Comparison of ENCODE assay signal across 8 cellular contexts in genomic region chr3:99499235-99499798, GRCh38.
DNase-seq lines count a peak whose midpoint lies in the region; ATAC-seq and TF ChIP-seq lines count a peak whose summit lies in the region.

No MANE protein-coding gene starts in this region.

- 24 to 33% methylated on average over 2 of the region's 2 CpGs for WGBS in heart right ventricle, 2 donors
- WGBS in smooth muscle cell (ENCODE audit: low lambda C conversion rate): 5% methylated on average over 2 of the region's 2 CpGs

- H3K4me3 ChIP-seq in AG04450 (ENCODE audit: low read depth, low read length) (no peak overlapping the region), heart right ventricle (no peak overlapping the region), smooth muscle cell (no peak overlapping the region)

- no peak overlapping the region for H3K4me2 ChIP-seq in smooth muscle cell

- H3K27ac ChIP-seq in AG04450 (ENCODE audit: low read depth, low read length): no peak overlapping the region
- H3K27ac ChIP-seq in heart right ventricle: peak overlapping the region in 4 of 10 donors; percentile 15 to 60 (median 33)
- no peak overlapping the region for H3K27ac ChIP-seq in smooth muscle cell (ENCODE audit: low read depth)

- ATAC-seq in HG03342 (IDR thresholded peaks at IDR 0.05; ENCODE audit: unreplicated experiment): peak; percentile 64
- ATAC-seq in heart right ventricle: peak; percentile 44 to 78 (median 66)
- no peak for ATAC-seq in HG03571 (IDR thresholded peaks at IDR 0.05; ENCODE audit: unreplicated experiment)

- POLR2A ChIA-PET in AG04450 (lab: Yijun Ruan, JAX): interaction anchor here (0.9 kb wide), 1 partner anchor 138 kb away, joined by 9 read pairs; the partner anchor contains the start of gene COL8A1

- peak; percentile 89 for TF ChIP-seq CTCF in AG04450 (IDR thresholded peaks at IDR 0.05; ENCODE audit: low read depth, low read length)
- TF ChIP-seq CTCF in GM13977 (IDR thresholded peaks at IDR 0.05; ENCODE audit: extremely low read depth, insufficient read depth, missing control alignments): peak; percentile 67
- peak; percentile 51 to 84 (median 77) for TF ChIP-seq CTCF in heart right ventricle (IDR thresholded peaks at IDR 0.05)
- peak; percentile 75 for TF ChIP-seq CTCF in smooth muscle cell (IDR thresholded peaks at IDR 0.05; ENCODE audit: borderline replicate concordance, insufficient read depth, poor library complexity, severe bottlenecking)

- no peaks in the 10 kb centered on the region for H3F3A ChIP-seq in smooth muscle cell (ENCODE audit: low read depth)

- H3K27me3 ChIP-seq in AG04450 (ENCODE audit: control insufficient read depth, insufficient read depth, low read length) (no peaks in the 10 kb centered on the region), heart right ventricle (no peaks in the 10 kb centered on the region), smooth muscle cell (ENCODE audit: low read depth) (no peaks in the 10 kb centered on the region)

- CTCF ChIA-PET in AG04450 (lab: Charles Lee): interaction anchor here (0.7 to 2.4 kb wide), 27 partner anchors 10 to 350 kb away, joined by 3 to 10 read pairs (median 4); no protein-coding TSS in a partner anchor

- no peaks in the 10 kb centered on the region for H3K36me3 ChIP-seq in heart right ventricle
- H3K36me3 ChIP-seq in smooth muscle cell (ENCODE audit: low read depth): no peaks in the 10 kb centered on the region

- no peaks in the 10 kb centered on the region for H4K20me1 ChIP-seq in smooth muscle cell (ENCODE audit: low read depth)

- H3K4me1 ChIP-seq in heart right ventricle (peaks cover 4 to 45% (median 34%) of the 10 kb centered on the region in 9 donors), smooth muscle cell (ENCODE audit: low read depth) (no peaks in the 10 kb centered on the region)

- no peaks in the 10 kb centered on the region for H3K79me2 ChIP-seq in smooth muscle cell (ENCODE audit: low read depth)

- H3K9ac ChIP-seq in smooth muscle cell (ENCODE audit: low read depth): no peak overlapping the region

- DNase-seq in AG04450 (ENCODE audit: low read depth, low spot score) (no peak), GM13977 (ENCODE audit: low spot score) (peak; percentile 23), SKM-1 treated with dmso at 0.1 percent for 144 hours (lab: John Stamatoyannopoulos, UW; ENCODE audit: unreplicated experiment) (peak; percentile 31), heart right ventricle (peak in 1 of 2 donors; percentile 44), smooth muscle cell (lab: John Stamatoyannopoulos, UW; ENCODE audit: unreplicated experiment) (no peak)
- DNase-seq in activated CD4-positive, CD25-positive, alpha-beta regulatory T cell (lab: John Stamatoyannopoulos, UW): no peak

- intact Hi-C loops in heart right ventricle (cut with DNase I): loop anchor here in 7 of 10 donors (1.0 to 10.0 kb wide), 9 partner anchors 33 to 285 kb away; no protein-coding TSS in a partner anchor

- no peak overlapping the region for H2AFZ ChIP-seq in smooth muscle cell (ENCODE audit: low read depth)

- peaks cover 2% of the 10 kb centered on the region; the same call in 1 of the 2 replicates for H3K9me3 ChIP-seq in AG04450 (ENCODE audit: control insufficient read depth, insufficient read depth, low read length)
- H3K9me3 ChIP-seq in heart right ventricle: peaks cover 0 to 24% (median 8%) of the 10 kb centered on the region in 11 donors
- H3K9me3 ChIP-seq in smooth muscle cell (replicated peaks; ENCODE audit: low read depth): no peaks in the 10 kb centered on the region

- in situ Hi-C loops in GM13977 (cut with MboI; ENCODE audit: low pct_unique_long_range_greater_than_20kb, low sequenced_read_pairs, unreplicated experiment): no loop called here

Comparison
In these comparisons a context has a peak if more than half of its experiments do, and no peak if none do; other contexts are left out.
1. DNase-seq: peak in GM13977 (single experiment) and SKM-1 treated with dmso at 0.1 percent for 144 hours (single experiment); none in AG04450 (single experiment), smooth muscle cell (single experiment) and activated CD4-positive, CD25-positive, alpha-beta regulatory T cell (0 of 4).
2. Peak in every context shown above with its lines, with median percentiles within 50 percentile points of each other: CTCF ChIP-seq.